ENCODE assay signal across 2 cellular contexts in the genomic region with DNA sequence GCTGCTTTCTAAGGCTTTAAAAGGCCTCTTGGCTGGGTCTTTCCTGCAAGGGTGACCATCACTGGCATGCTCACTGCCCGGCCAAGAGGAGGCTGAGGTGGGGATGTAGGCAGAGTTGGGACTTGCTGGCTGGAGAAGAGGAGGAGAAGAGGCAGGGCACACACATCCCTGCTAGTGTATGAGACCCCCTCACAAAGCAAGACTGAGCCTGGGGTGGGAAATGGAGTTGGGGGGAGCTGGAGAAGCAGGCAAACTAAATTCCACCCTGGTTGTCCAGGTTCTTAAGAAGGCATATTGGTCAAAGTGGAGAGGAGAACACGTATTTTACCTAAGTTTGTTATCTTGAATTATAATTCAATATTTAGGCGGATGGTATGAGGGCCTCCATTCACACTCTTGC.
TF ChIP-seq lines count a peak whose summit lies in the region.

No MANE protein-coding gene starts in this region.

TF ChIP-seq in IMR-90, 13 proteins besides CTCF, POLR2A, EP300 and RAD21:
- no peak for TF ChIP-seq MAZ (IDR thresholded peaks at IDR 0.05; ENCODE audit: borderline replicate concordance, low read depth, low read length)
- TF ChIP-seq CHD1 (IDR thresholded peaks at IDR 0.05; ENCODE audit: low read depth, low read length): no peak
- TF ChIP-seq, protein P1, sequence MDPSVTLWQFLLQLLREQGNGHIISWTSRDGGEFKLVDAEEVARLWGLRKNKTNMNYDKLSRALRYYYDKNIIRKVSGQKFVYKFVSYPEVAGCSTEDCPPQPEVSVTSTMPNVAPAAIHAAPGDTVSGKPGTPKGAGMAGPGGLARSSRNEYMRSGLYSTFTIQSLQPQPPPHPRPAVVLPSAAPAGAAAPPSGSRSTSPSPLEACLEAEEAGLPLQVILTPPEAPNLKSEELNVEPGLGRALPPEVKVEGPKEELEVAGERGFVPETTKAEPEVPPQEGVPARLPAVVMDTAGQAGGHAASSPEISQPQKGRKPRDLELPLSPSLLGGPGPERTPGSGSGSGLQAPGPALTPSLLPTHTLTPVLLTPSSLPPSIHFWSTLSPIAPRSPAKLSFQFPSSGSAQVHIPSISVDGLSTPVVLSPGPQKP (IDR thresholded peaks at IDR 0.05; ENCODE audit: borderline replicate concordance, low read depth, low read length): no peak
- TF ChIP-seq, protein P2, sequence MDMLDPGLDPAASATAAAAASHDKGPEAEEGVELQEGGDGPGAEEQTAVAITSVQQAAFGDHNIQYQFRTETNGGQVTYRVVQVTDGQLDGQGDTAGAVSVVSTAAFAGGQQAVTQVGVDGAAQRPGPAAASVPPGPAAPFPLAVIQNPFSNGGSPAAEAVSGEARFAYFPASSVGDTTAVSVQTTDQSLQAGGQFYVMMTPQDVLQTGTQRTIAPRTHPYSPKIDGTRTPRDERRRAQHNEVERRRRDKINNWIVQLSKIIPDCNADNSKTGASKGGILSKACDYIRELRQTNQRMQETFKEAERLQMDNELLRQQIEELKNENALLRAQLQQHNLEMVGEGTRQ (IDR thresholded peaks at IDR 0.05; ENCODE audit: low read depth, low read length): no peak
- no peak for TF ChIP-seq BHLHE40 (IDR thresholded peaks at IDR 0.05; ENCODE audit: low read depth, low read length)
- no peak for TF ChIP-seq RFX5 (IDR thresholded peaks at IDR 0.05; ENCODE audit: low read depth, low read length)
- TF ChIP-seq RCOR1 (IDR thresholded peaks at IDR 0.05; ENCODE audit: insufficient replicate concordance, low read length): no peak
- no peak for TF ChIP-seq MXI1 (IDR thresholded peaks at IDR 0.05; ENCODE audit: borderline replicate concordance, low read depth, low read length)
- no peak for TF ChIP-seq SMC3 (IDR thresholded peaks at IDR 0.05; ENCODE audit: low read depth, low read length)
- TF ChIP-seq CEBPB (IDR thresholded peaks at IDR 0.05; ENCODE audit: low read depth, low read length): no peak
- TF ChIP-seq FOS (IDR thresholded peaks at IDR 0.05; ENCODE audit: low read depth, low read length): no peak
- TF ChIP-seq NFE2L2 (IDR thresholded peaks at IDR 0.05; ENCODE audit: low read depth, low read length): no peak
- TF ChIP-seq MAFK (IDR thresholded peaks at IDR 0.05; ENCODE audit: low read depth, low read length): no peak

TF ChIP-seq in H1, 55 proteins besides CTCF, POLR2A, EP300 and RAD21:
- TF ChIP-seq BACH1 (IDR thresholded peaks at IDR 0.05; ENCODE audit: low read length) (no peak), TAF1 (IDR thresholded peaks at IDR 0.05; ENCODE audit: low read depth, low read length) (no peak), ZNF274 (IDR thresholded peaks at IDR 0.05; ENCODE audit: borderline replicate concordance, extremely low read depth, low read length) (no peak), CEBPB (IDR thresholded peaks at IDR 0.05; ENCODE audit: low read depth, low read length) (no peak), POLR2AphosphoS5 (IDR thresholded peaks at IDR 0.05; ENCODE audit: low read depth, low read length) (no peak), CBX8 (IDR thresholded peaks at IDR 0.05; ENCODE audit: borderline replicate concordance, low read depth, low read length) (no peak)
- TF ChIP-seq, protein P3, sequence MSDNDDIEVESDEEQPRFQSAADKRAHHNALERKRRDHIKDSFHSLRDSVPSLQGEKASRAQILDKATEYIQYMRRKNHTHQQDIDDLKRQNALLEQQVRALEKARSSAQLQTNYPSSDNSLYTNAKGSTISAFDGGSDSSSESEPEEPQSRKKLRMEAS (IDR thresholded peaks at IDR 0.05): no peak
TF ChIP-seq in H1: peak in this region for 0.
